In genomic region chr20:43842126-43843020, GRCh38 we compare ENCODE assay signal across 31 cellular contexts.
A peak's percentile ranks its signal among the peaks of the same experiment; 100 is the strongest.
DNase-seq lines count a peak whose midpoint lies in the region; ATAC-seq and TF ChIP-seq lines count a peak whose summit lies in the region.
"Had no signal": no experiment of that assay in that cellular context is flagged by ENCODE, and none has a peak within 500 bp of the region (broad histone marks: within the 10 kb centered on the region; RNA-seq: fewer than 3 reads in every experiment).

No MANE protein-coding gene starts in this region.

- no peak overlapping the region for H3K9ac ChIP-seq in fibroblast of lung (ENCODE audit: insufficient read depth, low read length)

- intact Hi-C loops in Panc1 (cut with micrococcal nuclease; ENCODE audit: unreplicated experiment): loop anchor here (5.0 kb wide), 1 partner anchor 90 kb away; no protein-coding TSS in a partner anchor
- intact Hi-C loops in ascending aorta (cut with DNase I): loop anchor here (5.0 kb wide), 1 partner anchor 240 kb away; no protein-coding TSS in a partner anchor

- no peak overlapping the region for H3K4me3 Mint-ChIP-seq in osteocyte (ENCODE audit: unreplicated experiment)
- H3K4me3 Mint-ChIP-seq: activated CD4-positive, alpha-beta memory T cell treated with anti-CD3 and anti-CD28 coated beads for 36 hours; activated naive CD4-positive, alpha-beta T cell treated with anti-CD3 and anti-CD28 coated beads, Interleukin-2, amount 50 U/mL, for 24 hours; CD4-positive, CD25-positive, alpha-beta regulatory T cell; natural killer cell treated with Interleukin-12 subunit alpha and Interleukin-12 subunit beta and Interleukin-15 and Interleukin-18, amount 100 ng/mL, for 72 hours had no signal

- no TSS peak for BruUV-seq in Panc1 (replicated peaks; lab: Mats Ljungman, UMichigan)

- no peaks in the 10 kb centered on the region for H3K79me2 ChIP-seq in fibroblast of lung (ENCODE audit: control insufficient read depth, insufficient read depth, low read length)

- H3K27ac ChIP-seq in Panc1 (ENCODE audit: low read length): peak overlapping the region; percentile 18; the same call in 1 of the 2 replicates
- peak overlapping the region; percentile 59 for H3K27ac ChIP-seq in fibroblast of lung (ENCODE audit: insufficient read depth, low read length)
- H3K27ac ChIP-seq in ascending aorta: no peak overlapping the region
- H3K27ac ChIP-seq: cardiac muscle cell, esophagus muscularis mucosa, lower lobe of right lung, ovary, skin epidermis, thoracic aorta had no signal

- H3K4me3 ChIP-seq in Panc1 (ENCODE audit: low read depth in 2 of 2, low read length in 2 of 2): no peak overlapping the region
- H3K4me3 ChIP-seq in fibroblast of lung (replicated peaks in 1 of 4; ENCODE audit: control extremely low read depth in 1 of 4, insufficient read depth in 1 of 4, low read depth in 3 of 4, low read length in 4 of 4): no peak overlapping the region
- no peak overlapping the region for H3K4me3 ChIP-seq in ascending aorta
- H3K4me3 ChIP-seq: cardiac muscle cell, esophagus muscularis mucosa, HAP-1, lower lobe of right lung, ovary, skin epidermis, thoracic aorta had no signal

- no peaks in the 10 kb centered on the region for H3K36me3 ChIP-seq in Panc1 (ENCODE audit: control insufficient read depth, insufficient read depth, low read length)
- H3K36me3 ChIP-seq in fibroblast of lung (ENCODE audit: control insufficient read depth, insufficient read depth, low read length): no peaks in the 10 kb centered on the region
- H3K36me3 ChIP-seq in ascending aorta: no peaks in the 10 kb centered on the region
- H3K36me3 ChIP-seq: cardiac muscle cell, esophagus muscularis mucosa, HAP-1, lower lobe of right lung, ovary, thoracic aorta had no signal

- H3K4me1 Mint-ChIP-seq in osteocyte (ENCODE audit: unreplicated experiment): peaks cover 3% of the 10 kb centered on the region

- in situ Hi-C loops in Panc1 (cut with HindIII; ENCODE audit: low pct_unique_long_range_greater_than_20kb, low sequenced_read_pairs): no loop called here

- H2AFZ ChIP-seq in fibroblast of lung (ENCODE audit: low read length): no peak overlapping the region

- H4K20me1 ChIP-seq in fibroblast of lung (ENCODE audit: control insufficient read depth, extremely low read depth, insufficient read depth, low read length): no peaks in the 10 kb centered on the region

- H3K9me3 Mint-ChIP-seq in osteocyte (ENCODE audit: unreplicated experiment): no peaks in the 10 kb centered on the region
- H3K9me3 Mint-ChIP-seq: activated CD4-positive, alpha-beta memory T cell treated with anti-CD3 and anti-CD28 coated beads for 36 hours; activated naive CD4-positive, alpha-beta T cell treated with anti-CD3 and anti-CD28 coated beads, Interleukin-2, amount 50 U/mL, for 24 hours; natural killer cell treated with Interleukin-12 subunit alpha and Interleukin-12 subunit beta and Interleukin-15 and Interleukin-18, amount 100 ng/mL, for 72 hours had no signal

- CTCF ChIA-PET in Panc1 (lab: Charles Lee): no interaction called here

- no peaks in the 10 kb centered on the region for H3K27me3 Mint-ChIP-seq in osteocyte (ENCODE audit: unreplicated experiment)
- H3K27me3 Mint-ChIP-seq: activated naive CD4-positive, alpha-beta T cell treated with anti-CD3 and anti-CD28 coated beads, Interleukin-2, amount 50 U/mL, for 24 hours; CD4-positive, CD25-positive, alpha-beta regulatory T cell had no signal

- H3K27me3 ChIP-seq in Panc1 (ENCODE audit: control insufficient read depth, insufficient read depth, low read length) (no peaks in the 10 kb centered on the region), fibroblast of lung (ENCODE audit: control insufficient read depth, insufficient read depth, low read length) (no peaks in the 10 kb centered on the region), ascending aorta (no peaks in the 10 kb centered on the region)
- H3K27me3 ChIP-seq: cardiac muscle cell, esophagus muscularis mucosa, ovary had no signal

- no peak for ATAC-seq in Panc1
- no peak for ATAC-seq in GM19463 (IDR thresholded peaks at IDR 0.05; ENCODE audit: unreplicated experiment)
- no peak for ATAC-seq in GM21381 (IDR thresholded peaks at IDR 0.05; ENCODE audit: unreplicated experiment)
- ATAC-seq: lower lobe of right lung; natural killer cell treated with Interleukin-12 subunit alpha and Interleukin-12 subunit beta and Interleukin-15 and Interleukin-18, amount 100 ng/mL, for 72 hours; stimulated activated naive CD8-positive, alpha-beta T cell treated with anti-CD3 and anti-CD28 coated beads, Interleukin-15, Interleukin-2, amounts not matched to agents 100 U/mL and 50 U/mL, for 24 hours had no signal

- H3K27ac Mint-ChIP-seq in osteocyte (ENCODE audit: unreplicated experiment): no peak overlapping the region
- H3K27ac Mint-ChIP-seq: activated CD4-positive, alpha-beta memory T cell treated with anti-CD3 and anti-CD28 coated beads for 36 hours had no signal

- DNase-seq in activated CD8-positive, alpha-beta memory T cell treated with anti-CD3 and anti-CD28 coated beads, Interleukin-2, amount 50 U/mL, for 48 hours: peak; percentile 48
- no peak for DNase-seq in activated CD8-positive, alpha-beta memory T cell treated with anti-CD3 and anti-CD28 coated beads for 24 hours
- DNase-seq in Panc1 (ENCODE audit: low read depth, low spot score): no peak
- DNase-seq in fibroblast of lung (ENCODE audit: low read depth in 2 of 2): no peak
- peak; percentile 62 for DNase-seq in osteocyte (ENCODE audit: extremely low spot score, unreplicated experiment)
- DNase-seq in ascending aorta (ENCODE audit: low spot score in 2 of 2): no peak
- DNase-seq: activated CD4-positive, alpha-beta memory T cell treated with anti-CD3 and anti-CD28 coated beads for 36 hours; activated CD4-positive, alpha-beta T cell treated with anti-CD3 and anti-CD28 coated beads for 1 hour; AML-193; amygdala; Calu3; CD4-positive, CD25-positive, alpha-beta regulatory T cell; DMS79; GDM1; lower lobe of right lung; NCI-H1092 treated with DMSO at 0.1 percent for 48 hours; NCI-H1694 treated with DMSO at 0.1 percent for 48 hours; NCI-H2171 treated with DMSO at 0.1 percent for 48 hours; NCI-H510A treated with DMSO at 0.1 percent for 48 hours; ovary; stimulated activated naive CD8-positive, alpha-beta T cell treated with anti-CD3 and anti-CD28 coated beads, Interleukin-15, Interleukin-2, amounts not matched to agents 100 U/mL and 50 U/mL, for 24 hours; T-helper 2 cell had no signal

- H3K4me2 ChIP-seq in fibroblast of lung (ENCODE audit: extremely low read depth, insufficient read depth, low read length): no peak overlapping the region

- TF ChIP-seq CTCF in Panc1 (IDR thresholded peaks at IDR 0.05) (no peak), fibroblast of lung (conservative IDR thresholded peaks at IDR 0.05 in 1 of 2, IDR thresholded peaks at IDR 0.05 in 1 of 2; ENCODE audit: low read depth in 1 of 2, low read length in 2 of 2) (no peak), osteocyte (IDR thresholded peaks at IDR 0.05) (no peak), ascending aorta (IDR thresholded peaks at IDR 0.05) (no peak)

- H3K9me3 ChIP-seq in Panc1 (ENCODE audit: control insufficient read depth, insufficient read depth, low read depth, low read length) (no peaks in the 10 kb centered on the region), fibroblast of lung (ENCODE audit: control insufficient read depth, insufficient read depth, low read depth, low read length) (no peaks in the 10 kb centered on the region), ascending aorta (no peaks in the 10 kb centered on the region)
- H3K9me3 ChIP-seq: esophagus muscularis mucosa, HAP-1, lower lobe of right lung, ovary, thoracic aorta had no signal

- H3K4me1 ChIP-seq in Panc1 (ENCODE audit: control insufficient read depth, insufficient read depth, low read length): peaks cover 22% of the 10 kb centered on the region
- peaks cover 13% of the 10 kb centered on the region for H3K4me1 ChIP-seq in fibroblast of lung (ENCODE audit: control insufficient read depth, extremely low read depth, insufficient read depth, low read length)
- H3K4me1 ChIP-seq in ascending aorta: no peaks in the 10 kb centered on the region
- H3K4me1 ChIP-seq: HAP-1, lower lobe of right lung had no signal

- POLR2A ChIA-PET in Panc1 (lab: Charles Lee): no interaction called here

- H3K36me3 Mint-ChIP-seq in osteocyte (ENCODE audit: unreplicated experiment): no peaks in the 10 kb centered on the region
- H3K36me3 Mint-ChIP-seq: activated CD4-positive, alpha-beta memory T cell treated with anti-CD3 and anti-CD28 coated beads for 36 hours; activated naive CD4-positive, alpha-beta T cell treated with anti-CD3 and anti-CD28 coated beads, Interleukin-2, amount 50 U/mL, for 24 hours; natural killer cell treated with Interleukin-12 subunit alpha and Interleukin-12 subunit beta and Interleukin-15 and Interleukin-18, amount 100 ng/mL, for 72 hours had no signal

Comparison
In these comparisons a context has a peak if more than half of its experiments do, and no peak if none do; other contexts are left out.
1. DNase-seq: peak in activated CD8-positive, alpha-beta memory T cell treated with anti-CD3 and anti-CD28 coated beads, Interleukin-2, amount 50 U/mL, for 48 hours (single experiment) and osteocyte (single experiment); none in activated CD8-positive, alpha-beta memory T cell treated with anti-CD3 and anti-CD28 coated beads for 24 hours (single experiment), Panc1 (single experiment), fibroblast of lung (0 of 2) and ascending aorta (0 of 2).
2. H3K27ac ChIP-seq: peak in Panc1 (single experiment) and fibroblast of lung (single experiment); none in ascending aorta (0 of 2).